In the genomic region with DNA sequence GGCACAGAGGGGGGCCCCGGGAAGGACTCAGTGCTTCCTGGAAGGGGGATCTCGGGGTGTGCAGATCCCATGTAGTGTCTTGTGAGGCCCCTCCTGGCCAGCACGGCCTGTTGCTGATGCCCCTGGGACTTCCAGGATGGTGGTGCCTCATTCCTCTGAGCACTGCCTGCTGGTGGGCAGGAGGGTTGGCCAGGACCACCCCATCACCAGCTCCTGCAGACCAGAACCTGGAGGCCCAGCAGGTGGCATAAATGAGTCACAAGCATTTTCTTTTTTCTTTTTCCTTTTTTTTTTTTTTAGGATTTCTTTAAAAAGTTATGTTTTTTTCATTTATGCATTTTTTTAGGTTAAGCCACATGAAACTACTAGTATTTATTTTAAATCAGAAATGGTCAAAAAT, we compare ENCODE assay signal across 15 cellular contexts. TPM values are rescaled to one million over a fixed set of nuclear protein-coding genes. Genes with fewer than 3 reads are reported as not detected.
DNase-seq lines count a peak whose midpoint lies in the region; FAIRE-seq and TF ChIP-seq lines count a peak whose summit lies in the region.
"Had no signal": no experiment of that assay in that cellular context is flagged by ENCODE, and none has a peak within 500 bp of the region (broad histone marks: within the 10 kb centered on the region; RNA-seq: fewer than 3 reads in every experiment).

No MANE protein-coding gene starts in this region.

- no peaks in the 10 kb centered on the region; the same call in 1 of the 2 replicates for H3K36me3 ChIP-seq in WERI-Rb-1
- H3K36me3 ChIP-seq in keratinocyte (ENCODE audit: control insufficient read depth in 2 of 2, extremely low read depth in 1 of 2, insufficient read depth in 2 of 2, low read length in 2 of 2) = no peaks in the 10 kb centered on the region
- H3K36me3 ChIP-seq: ovary had no signal

- CTCF ChIA-PET in AG04450 (lab: Charles Lee) = interaction anchor here (0.5 kb wide), 1 partner anchor 969 kb away, joined by 3 read pairs; no protein-coding TSS in a partner anchor

- TF ChIP-seq CTCF in AG04450 (IDR thresholded peaks at IDR 0.05; ENCODE audit: low read depth, low read length) (peak; percentile 54), GM12874 (IDR thresholded peaks at IDR 0.05; ENCODE audit: insufficient read depth, low read depth, low read length) (peak; percentile 40), WERI-Rb-1 (IDR thresholded peaks at IDR 0.05; ENCODE audit: low read depth, low read length) (peak; percentile 43; the same call in 1 of the 2 replicates), keratinocyte (optimal IDR thresholded peaks at IDR 0.05 in 1 of 3, IDR thresholded peaks at IDR 0.05 in 1 of 3, conservative IDR thresholded peaks at IDR 0.05 in 1 of 3; ENCODE audit: extremely low read depth in 1 of 3, insufficient read depth in 2 of 3, low read length in 3 of 3) (peak in 2 of 3 experiments; percentile 16 to 29)

- no peak overlapping the region for H3K9ac ChIP-seq in keratinocyte (ENCODE audit: control insufficient read depth, extremely low read depth, insufficient read depth, low read length)

- H3K27me3 ChIP-seq in AG04450 (ENCODE audit: control insufficient read depth, insufficient read depth, low read length) (no peaks in the 10 kb centered on the region), WERI-Rb-1 (ENCODE audit: insufficient read depth, low read depth, severe bottlenecking) (no peaks in the 10 kb centered on the region), keratinocyte (ENCODE audit: control insufficient read depth, extremely low read depth, insufficient read depth, low read length) (peaks cover 7% of the 10 kb centered on the region)
- H3K27me3 ChIP-seq: ovary had no signal

- H4K20me1 ChIP-seq in keratinocyte (ENCODE audit: control insufficient read depth, extremely low read depth, insufficient read depth, low read length) = no peaks in the 10 kb centered on the region

- no peak for FAIRE-seq in keratinocyte (lab: Jason Lieb, UNC)

- DNase-seq in AG04450 (ENCODE audit: low read depth, low spot score) = no peak
- no peak for DNase-seq in WERI-Rb-1
- DNase-seq in keratinocyte (ENCODE audit: low read depth, low spot score) = no peak
- no peak for DNase-seq in DMS53 treated with DMSO at 0.1 percent for 48 hours (lab: John Stamatoyannopoulos, UW; ENCODE audit: unreplicated experiment)
- no peak for DNase-seq in NCI-H2081 treated with DMSO at 0.1 percent for 48 hours (lab: John Stamatoyannopoulos, UW)
- DNase-seq in SIG-M5 (lab: John Stamatoyannopoulos, UW) = no peak
- DNase-seq in DMS153 (lab: John Stamatoyannopoulos, UW) = no peak
- DNase-seq: activated B cell treated with CpG ODN at 0.5 μM for 24 hours; DMS79; NCI-H1436; stimulated activated CD4-positive, alpha-beta T cell treated with anti-CD3 and anti-CD28 coated beads, Interleukin-4, amount 100 ng/mL, for 1 hour; substantia nigra had no signal

- peaks cover 3% of the 10 kb centered on the region for H3K4me1 ChIP-seq in keratinocyte (ENCODE audit: control insufficient read depth, extremely low read depth, insufficient read depth, low read length)

- no peak overlapping the region for H3K4me3 ChIP-seq in AG04450 (ENCODE audit: low read depth, low read length)
- H3K4me3 ChIP-seq in WERI-Rb-1 (ENCODE audit: low read depth, low read length) = no peak overlapping the region
- no peak overlapping the region for H3K4me3 ChIP-seq in keratinocyte (ENCODE audit: control insufficient read depth in 2 of 3, extremely low read depth in 1 of 3, insufficient read depth in 2 of 3, low read depth in 1 of 3, low read length in 3 of 3)
- H3K4me3 ChIP-seq: coronary artery, ovary had no signal

- no peak overlapping the region for H3K27ac ChIP-seq in AG04450 (ENCODE audit: low read depth, low read length)
- no peak overlapping the region for H3K27ac ChIP-seq in WERI-Rb-1
- no peak overlapping the region for H3K27ac ChIP-seq in keratinocyte (ENCODE audit: control insufficient read depth, insufficient read depth, low read length)
- H3K27ac ChIP-seq: coronary artery, ovary had no signal

- dilution Hi-C loops in keratinocyte (cut with MboI; ENCODE audit: extremely low pct_ligation_motif_present, low sequenced_read_pairs) = no loop called here

- H3K4me2 ChIP-seq in keratinocyte (ENCODE audit: control insufficient read depth, extremely low read depth, insufficient read depth, low read depth, low read length) = no peak overlapping the region

- POLR2A ChIA-PET in AG04450 (lab: Yijun Ruan, JAX) = no interaction called here

- H2AFZ ChIP-seq in keratinocyte (ENCODE audit: control insufficient read depth, low read length) = no peak overlapping the region

- H3K79me2 ChIP-seq in keratinocyte (ENCODE audit: control insufficient read depth, insufficient read depth, low read length) = no peaks in the 10 kb centered on the region

- H3K9me3 ChIP-seq in AG04450 (ENCODE audit: control insufficient read depth, insufficient read depth, low read length) (no peaks in the 10 kb centered on the region; the same call in 1 of the 2 replicates), WERI-Rb-1 (ENCODE audit: severe bottlenecking) (no peaks in the 10 kb centered on the region), keratinocyte (ENCODE audit: control insufficient read depth, low read depth, low read length) (no peaks in the 10 kb centered on the region)
- H3K9me3 ChIP-seq: ovary had no signal

- no peaks in the 10 kb centered on the region for H3K9me1 ChIP-seq in keratinocyte (ENCODE audit: control insufficient read depth, extremely low read depth, insufficient read depth, low read length)

RNA-seq across cellular contexts. Expression of gene MMP17, which starts 8.0 kb away (rescaled TPM):
- polyA plus RNA-seq in AG04450 (2011; rRNA removed) = 9.9 and 13.2 TPM in 2 replicates
- polyA minus RNA-seq in AG04450 (2011; rRNA and poly(A)+ RNA removed) = 5.7 and 6.7 TPM in 2 replicates
- 2.2 to 4.8 TPM (median 2.3 TPM) in 3 replicates for polyA plus RNA-seq in keratinocyte
- 1.8 TPM for polyA plus RNA-seq in keratinocyte (2011; ENCODE audit: low read depth)
- 1.3 and 2.1 TPM in 2 replicates for polyA plus RNA-seq in keratinocyte (2011; cell fraction: cytosol; rRNA removed)
- polyA plus RNA-seq in keratinocyte (2011; cell fraction: nucleus; rRNA removed) = 3.5 and 4.6 TPM in 2 replicates
- 1.2 and 2.0 TPM in 2 replicates for polyA plus RNA-seq in keratinocyte (2012; ENCODE audit: low replicate concordance)
- polyA minus RNA-seq in keratinocyte = 0.38 to 3.3 TPM (median 1.3 TPM) in 3 replicates
- polyA minus RNA-seq in keratinocyte (2011; cell fraction: cytosol; rRNA and poly(A)+ RNA removed) = 7.7 TPM
- 5.1 and 9.2 TPM in 2 replicates for polyA minus RNA-seq in keratinocyte (2011; cell fraction: nucleus; rRNA and poly(A)+ RNA removed)

RNA-seq across cellular contexts. Expression of gene ULK1, which starts 58.2 kb away (rescaled TPM):
- polyA plus RNA-seq in AG04450 (2011; rRNA removed) (4.6 and 6.6 TPM in 2 replicates), keratinocyte (2.3 to 4.8 TPM (median 4.3 TPM) in 3 replicates)
- polyA minus RNA-seq in AG04450 (2011; rRNA and poly(A)+ RNA removed) = 4.0 and 4.5 TPM in 2 replicates
- polyA plus RNA-seq in keratinocyte (2011; ENCODE audit: low read depth) = 6.5 TPM
- 2.1 and 3.5 TPM in 2 replicates for polyA plus RNA-seq in keratinocyte (2011; cell fraction: cytosol; rRNA removed)
- polyA plus RNA-seq in keratinocyte (2011; cell fraction: nucleus; rRNA removed) = 21.9 and 29.8 TPM in 2 replicates
- 7.5 and 24.2 TPM in 2 replicates for polyA plus RNA-seq in keratinocyte (2012; ENCODE audit: low replicate concordance)
- polyA minus RNA-seq in keratinocyte = 5.2 to 6.6 TPM (median 5.8 TPM) in 3 replicates
- 9.6 TPM for polyA minus RNA-seq in keratinocyte (2011; cell fraction: cytosol; rRNA and poly(A)+ RNA removed)
- polyA minus RNA-seq in keratinocyte (2011; cell fraction: nucleus; rRNA and poly(A)+ RNA removed) = 13.2 and 15.6 TPM in 2 replicates
